ENCODE assay signal across 13 cellular contexts in the genomic region with DNA sequence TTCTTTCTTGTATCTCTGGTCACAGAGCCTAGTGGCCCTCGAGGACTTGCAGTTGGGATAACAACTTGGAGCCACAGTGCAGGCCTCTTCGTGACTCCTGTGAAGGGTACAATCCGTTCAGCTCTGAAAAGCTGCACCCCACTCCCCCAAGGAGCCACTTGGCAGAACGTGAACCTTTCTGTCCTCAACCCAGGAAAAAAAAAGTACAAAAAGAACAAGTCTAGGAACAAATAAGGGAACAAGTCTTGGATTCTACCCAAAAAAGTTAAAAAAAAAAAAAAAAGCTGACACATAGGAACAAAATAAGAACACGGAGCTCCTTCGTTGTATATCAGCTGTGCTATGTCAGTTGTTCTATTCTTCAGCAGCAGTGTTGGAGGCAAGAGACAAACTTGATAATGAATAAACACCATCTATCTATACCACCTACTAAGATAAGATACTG.
DNase-seq lines count a peak whose midpoint lies in the region; ATAC-seq and TF ChIP-seq lines count a peak whose summit lies in the region.
"Had no signal": no experiment of that assay in that cellular context is flagged by ENCODE, and none has a peak within 500 bp of the region (broad histone marks: within the 10 kb centered on the region; RNA-seq: fewer than 3 reads in every experiment).

No MANE protein-coding gene starts in this region.

- H3K27me3 Mint-ChIP-seq in osteocyte (ENCODE audit: unreplicated experiment), result no peaks in the 10 kb centered on the region

- H3K27ac ChIP-seq in heart left ventricle, result peak overlapping the region; percentile 6 to 92 (median 75)
- H3K27ac ChIP-seq: foreskin keratinocyte, neural progenitor cell had no signal

- intact Hi-C loops in Right ventricle myocardium inferior (cut with DNase I), result loop anchor here (1.0 kb wide), 1 partner anchor 142 kb away; no protein-coding TSS in a partner anchor
- intact Hi-C loops in cardiac septum (cut with DNase I), result no loop called here
- intact Hi-C loops in heart left ventricle (cut with DNase I), result loop anchor here in 3 of 10 donors (1.0 to 10.0 kb wide), 3 partner anchors 12 to 94 kb away; partner anchors contain the start of gene FKBP5 (in 1 of the 3)

- no peaks in the 10 kb centered on the region for H3K27me3 ChIP-seq in heart left ventricle
- H3K27me3 ChIP-seq: foreskin keratinocyte, neural progenitor cell had no signal

- no peaks in the 10 kb centered on the region for H3K9me3 ChIP-seq in heart left ventricle

- 4 to 22% (median 8%) methylated on average over 6 of the region's 6 CpGs for WGBS in heart left ventricle, 4 donors

- H3K4me3 ChIP-seq in heart left ventricle, result no peak overlapping the region
- H3K4me3 ChIP-seq: neural progenitor cell had no signal

- TF ChIP-seq POLR2A in heart left ventricle (IDR thresholded peaks at IDR 0.05), result peak in 1 of 2 donors; percentile 39
- TF ChIP-seq POLR2A in GM18505 (IDR thresholded peaks at IDR 0.05; ENCODE audit: borderline replicate concordance, extremely low read depth, insufficient read depth, insufficient read length), result no peak

- H3K9me3 Mint-ChIP-seq in osteocyte (ENCODE audit: unreplicated experiment), result no peaks in the 10 kb centered on the region
- H3K9me3 Mint-ChIP-seq: neural progenitor cell had no signal

- H3K4me1 ChIP-seq in heart left ventricle, result peaks cover 21 to 94% (median 37%) of the 10 kb centered on the region in 12 donors
- H3K4me1 ChIP-seq: neural progenitor cell had no signal

- ATAC-seq in Right ventricle myocardium inferior, result peak; percentile 94
- ATAC-seq in heart left ventricle, result peak; percentile 66 to 86 (median 78)
- no peak for ATAC-seq in GM18505 (IDR thresholded peaks at IDR 0.05; ENCODE audit: unreplicated experiment)
- no peak for ATAC-seq in HG03039 (IDR thresholded peaks at IDR 0.05; ENCODE audit: unreplicated experiment)
- ATAC-seq: foreskin keratinocyte had no signal

- peaks cover 0 to 95% (median 26%) of the 10 kb centered on the region in 9 donors for H3K36me3 ChIP-seq in heart left ventricle
- H3K36me3 ChIP-seq: neural progenitor cell had no signal

- DNase-seq in Right ventricle myocardium inferior (ENCODE audit: missing footprints), result peak; percentile 82
- DNase-seq in cardiac septum (ENCODE audit: low spot score), result no peak
- peak in 2 of 5 donors; percentile 52 to 59 for DNase-seq in heart left ventricle
- DNase-seq in osteocyte (ENCODE audit: extremely low spot score, unreplicated experiment), result no peak
- DNase-seq in stimulated activated CD4-positive, alpha-beta T cell treated with anti-CD3 and anti-CD28 coated beads, Interleukin-4, amount 100 ng/mL, for 1 hour, result no peak
- no peak for DNase-seq in activated CD8-positive, alpha-beta memory T cell treated with anti-CD3 and anti-CD28 coated beads for 24 hours
- DNase-seq: activated naive CD4-positive, alpha-beta T cell treated with anti-CD3 and anti-CD28 coated beads, Interleukin-2, amount 50 U/mL, for 16 hours; foreskin keratinocyte; Kasumi-1; NCI-H524 had no signal

- H3K27ac Mint-ChIP-seq in osteocyte (ENCODE audit: unreplicated experiment), result peak overlapping the region; percentile 85
- H3K27ac Mint-ChIP-seq: neural progenitor cell had no signal

- H3K36me3 Mint-ChIP-seq in osteocyte (ENCODE audit: unreplicated experiment), result peaks cover 40% of the 10 kb centered on the region

- H3K4me3 Mint-ChIP-seq in osteocyte (ENCODE audit: unreplicated experiment), result no peak overlapping the region
- H3K4me3 Mint-ChIP-seq: neural progenitor cell had no signal

- TF ChIP-seq CTCF in heart left ventricle (IDR thresholded peaks at IDR 0.05), result no peak
- TF ChIP-seq CTCF in osteocyte (IDR thresholded peaks at IDR 0.05), result no peak

- H3K4me1 Mint-ChIP-seq in osteocyte (ENCODE audit: unreplicated experiment), result peaks cover 31% of the 10 kb centered on the region
- H3K4me1 Mint-ChIP-seq: neural progenitor cell had no signal

Comparison
In these comparisons a context has a peak if more than half of its experiments do, and no peak if none do; other contexts are left out.
1. ATAC-seq: peak in Right ventricle myocardium inferior (single experiment) and heart left ventricle (4 of 4); none in GM18505 (single experiment) and HG03039 (single experiment).